In the genomic region with DNA sequence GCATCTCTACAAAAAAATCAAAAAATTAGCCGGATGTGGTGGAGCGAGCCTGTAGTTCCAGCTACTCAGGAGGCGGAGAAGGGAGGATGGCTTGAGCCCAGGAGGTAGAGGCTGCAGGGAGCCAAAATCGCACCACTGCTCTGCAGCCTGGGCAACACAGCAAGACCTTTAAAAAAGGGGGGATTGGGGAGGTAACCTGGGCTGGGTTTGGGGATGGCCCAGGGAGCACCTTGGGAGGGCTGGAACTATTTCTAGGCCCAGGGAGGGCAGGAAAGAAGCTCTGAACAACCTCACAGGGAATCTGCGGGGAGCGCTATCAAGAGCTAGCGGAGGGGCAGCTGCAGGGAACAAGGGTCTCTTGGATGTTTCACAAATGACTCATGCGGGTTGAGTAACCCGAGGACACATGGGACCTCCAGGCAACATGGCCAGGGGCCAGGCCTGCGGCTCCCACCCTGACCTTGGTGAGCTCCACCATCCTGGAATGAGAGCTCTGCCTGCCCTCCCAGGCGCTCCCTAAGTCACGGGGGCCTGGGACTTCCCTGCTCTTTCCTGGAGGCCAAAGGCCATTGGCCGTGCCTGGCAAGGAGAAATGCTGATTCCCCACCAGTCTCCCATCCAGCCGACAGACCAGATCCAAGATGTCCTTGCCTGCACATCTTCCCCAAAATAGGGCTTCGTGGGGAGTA, we compare ENCODE assay signal across 1 cellular context.
TF ChIP-seq lines count a peak whose summit lies in the region.

No MANE protein-coding gene starts in this region.

TF ChIP-seq in HepG2, 621 proteins besides CTCF, POLR2A, EP300 and RAD21 (continued from another document and continues in another):
- TF ChIP-seq, protein P1, sequence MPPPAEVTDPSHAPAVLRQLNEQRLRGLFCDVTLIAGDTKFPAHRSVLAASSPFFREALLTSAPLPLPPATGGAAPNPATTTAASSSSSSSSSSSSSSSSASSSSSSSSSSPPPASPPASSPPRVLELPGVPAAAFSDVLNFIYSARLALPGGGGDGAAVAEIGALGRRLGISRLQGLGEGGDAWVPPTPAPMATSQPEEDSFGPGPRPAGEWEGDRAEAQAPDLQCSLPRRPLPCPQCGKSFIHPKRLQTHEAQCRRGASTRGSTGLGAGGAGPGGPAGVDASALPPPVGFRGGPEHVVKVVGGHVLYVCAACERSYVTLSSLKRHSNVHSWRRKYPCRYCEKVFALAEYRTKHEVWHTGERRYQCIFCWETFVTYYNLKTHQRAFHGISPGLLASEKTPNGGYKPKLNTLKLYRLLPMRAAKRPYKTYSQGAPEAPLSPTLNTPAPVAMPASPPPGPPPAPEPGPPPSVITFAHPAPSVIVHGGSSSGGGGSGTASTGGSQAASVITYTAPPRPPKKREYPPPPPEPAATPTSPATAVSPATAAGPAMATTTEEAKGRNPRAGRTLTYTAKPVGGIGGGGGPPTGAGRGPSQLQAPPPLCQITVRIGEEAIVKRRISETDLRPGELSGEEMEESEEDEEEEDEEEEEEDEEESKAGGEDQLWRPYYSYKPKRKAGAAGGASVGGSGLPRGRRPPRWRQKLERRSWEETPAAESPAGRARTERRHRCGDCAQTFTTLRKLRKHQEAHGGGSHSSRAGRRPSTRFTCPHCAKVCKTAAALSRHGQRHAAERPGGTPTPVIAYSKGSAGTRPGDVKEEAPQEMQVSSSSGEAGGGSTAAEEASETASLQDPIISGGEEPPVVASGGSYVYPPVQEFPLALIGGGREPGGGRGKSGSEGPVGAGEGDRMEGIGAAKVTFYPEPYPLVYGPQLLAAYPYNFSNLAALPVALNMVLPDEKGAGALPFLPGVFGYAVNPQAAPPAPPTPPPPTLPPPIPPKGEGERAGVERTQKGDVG (CRISPR knock-in tag; IDR thresholded peaks at IDR 0.05; ENCODE audit: borderline replicate concordance): peak; percentile 87; the same call in 1 of the 2 replicates
- TF ChIP-seq, protein P2, sequence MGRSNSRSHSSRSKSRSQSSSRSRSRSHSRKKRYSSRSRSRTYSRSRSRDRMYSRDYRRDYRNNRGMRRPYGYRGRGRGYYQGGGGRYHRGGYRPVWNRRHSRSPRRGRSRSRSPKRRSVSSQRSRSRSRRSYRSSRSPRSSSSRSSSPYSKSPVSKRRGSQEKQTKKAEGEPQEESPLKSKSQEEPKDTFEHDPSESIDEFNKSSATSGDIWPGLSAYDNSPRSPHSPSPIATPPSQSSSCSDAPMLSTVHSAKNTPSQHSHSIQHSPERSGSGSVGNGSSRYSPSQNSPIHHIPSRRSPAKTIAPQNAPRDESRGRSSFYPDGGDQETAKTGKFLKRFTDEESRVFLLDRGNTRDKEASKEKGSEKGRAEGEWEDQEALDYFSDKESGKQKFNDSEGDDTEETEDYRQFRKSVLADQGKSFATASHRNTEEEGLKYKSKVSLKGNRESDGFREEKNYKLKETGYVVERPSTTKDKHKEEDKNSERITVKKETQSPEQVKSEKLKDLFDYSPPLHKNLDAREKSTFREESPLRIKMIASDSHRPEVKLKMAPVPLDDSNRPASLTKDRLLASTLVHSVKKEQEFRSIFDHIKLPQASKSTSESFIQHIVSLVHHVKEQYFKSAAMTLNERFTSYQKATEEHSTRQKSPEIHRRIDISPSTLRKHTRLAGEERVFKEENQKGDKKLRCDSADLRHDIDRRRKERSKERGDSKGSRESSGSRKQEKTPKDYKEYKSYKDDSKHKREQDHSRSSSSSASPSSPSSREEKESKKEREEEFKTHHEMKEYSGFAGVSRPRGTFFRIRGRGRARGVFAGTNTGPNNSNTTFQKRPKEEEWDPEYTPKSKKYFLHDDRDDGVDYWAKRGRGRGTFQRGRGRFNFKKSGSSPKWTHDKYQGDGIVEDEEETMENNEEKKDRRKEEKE (IDR thresholded peaks at IDR 0.05): no peak
- peak; percentile 68 for TF ChIP-seq ELF3 (CRISPR knock-in tag; IDR thresholded peaks at IDR 0.05)
- no peak for TF ChIP-seq ZNF337 (CRISPR knock-in tag; IDR thresholded peaks at IDR 0.05; ENCODE audit: borderline replicate concordance, low read depth)
- TF ChIP-seq, protein P3, sequence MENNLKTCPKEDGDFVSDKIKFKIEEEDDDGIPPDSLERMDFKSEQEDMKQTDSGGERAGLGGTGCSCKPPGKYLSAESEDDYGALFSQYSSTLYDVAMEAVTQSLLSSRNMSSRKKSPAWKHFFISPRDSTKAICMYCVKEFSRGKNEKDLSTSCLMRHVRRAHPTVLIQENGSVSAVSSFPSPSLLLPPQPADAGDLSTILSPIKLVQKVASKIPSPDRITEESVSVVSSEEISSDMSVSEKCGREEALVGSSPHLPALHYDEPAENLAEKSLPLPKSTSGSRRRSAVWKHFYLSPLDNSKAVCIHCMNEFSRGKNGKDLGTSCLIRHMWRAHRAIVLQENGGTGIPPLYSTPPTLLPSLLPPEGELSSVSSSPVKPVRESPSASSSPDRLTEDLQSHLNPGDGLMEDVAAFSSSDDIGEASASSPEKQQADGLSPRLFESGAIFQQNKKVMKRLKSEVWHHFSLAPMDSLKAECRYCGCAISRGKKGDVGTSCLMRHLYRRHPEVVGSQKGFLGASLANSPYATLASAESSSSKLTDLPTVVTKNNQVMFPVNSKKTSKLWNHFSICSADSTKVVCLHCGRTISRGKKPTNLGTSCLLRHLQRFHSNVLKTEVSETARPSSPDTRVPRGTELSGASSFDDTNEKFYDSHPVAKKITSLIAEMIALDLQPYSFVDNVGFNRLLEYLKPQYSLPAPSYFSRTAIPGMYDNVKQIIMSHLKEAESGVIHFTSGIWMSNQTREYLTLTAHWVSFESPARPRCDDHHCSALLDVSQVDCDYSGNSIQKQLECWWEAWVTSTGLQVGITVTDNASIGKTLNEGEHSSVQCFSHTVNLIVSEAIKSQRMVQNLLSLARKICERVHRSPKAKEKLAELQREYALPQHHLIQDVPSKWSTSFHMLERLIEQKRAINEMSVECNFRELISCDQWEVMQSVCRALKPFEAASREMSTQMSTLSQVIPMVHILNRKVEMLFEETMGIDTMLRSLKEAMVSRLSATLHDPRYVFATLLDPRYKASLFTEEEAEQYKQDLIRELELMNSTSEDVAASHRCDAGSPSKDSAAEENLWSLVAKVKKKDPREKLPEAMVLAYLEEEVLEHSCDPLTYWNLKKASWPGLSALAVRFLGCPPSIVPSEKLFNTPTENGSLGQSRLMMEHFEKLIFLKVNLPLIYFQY (CRISPR knock-in tag; IDR thresholded peaks at IDR 0.05; ENCODE audit: borderline replicate concordance): no peak; the same call in 1 of the 2 replicates
- TF ChIP-seq MLLT10 (CRISPR knock-in tag; IDR thresholded peaks at IDR 0.05): no peak
- TF ChIP-seq CHD2 (IDR thresholded peaks at IDR 0.05; ENCODE audit: low read depth, low read length): no peak
- TF ChIP-seq, protein P4, sequence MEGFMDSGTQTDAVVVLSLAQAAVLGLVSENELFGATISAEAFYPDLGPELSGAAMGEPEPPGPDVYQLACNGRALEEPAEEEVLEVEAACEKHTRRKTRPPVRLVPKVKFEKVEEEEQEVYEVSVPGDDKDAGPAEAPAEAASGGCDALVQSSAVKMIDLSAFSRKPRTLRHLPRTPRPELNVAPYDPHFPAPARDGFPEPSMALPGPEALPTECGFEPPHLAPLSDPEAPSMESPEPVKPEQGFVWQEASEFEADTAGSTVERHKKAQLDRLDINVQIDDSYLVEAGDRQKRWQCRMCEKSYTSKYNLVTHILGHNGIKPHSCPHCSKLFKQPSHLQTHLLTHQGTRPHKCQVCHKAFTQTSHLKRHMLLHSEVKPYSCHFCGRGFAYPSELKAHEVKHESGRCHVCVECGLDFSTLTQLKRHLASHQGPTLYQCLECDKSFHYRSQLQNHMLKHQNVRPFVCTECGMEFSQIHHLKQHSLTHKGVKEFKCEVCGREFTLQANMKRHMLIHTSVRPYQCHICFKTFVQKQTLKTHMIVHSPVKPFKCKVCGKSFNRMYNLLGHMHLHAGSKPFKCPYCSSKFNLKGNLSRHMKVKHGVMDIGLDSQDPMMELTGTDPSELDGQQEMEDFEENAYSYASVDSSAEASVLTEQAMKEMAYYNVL (CRISPR knock-in tag; IDR thresholded peaks at IDR 0.05; ENCODE audit: borderline replicate concordance): no peak
- no peak for TF ChIP-seq GABPA (IDR thresholded peaks at IDR 0.05; ENCODE audit: low read depth, low read length)
- TF ChIP-seq GABPA (CRISPR knock-in tag; IDR thresholded peaks at IDR 0.05; ENCODE audit: low read depth): 0 out of 2 replicates have a peak, but pooled peaks have one; percentile 15
- TF ChIP-seq ZNF687 (CRISPR knock-in tag; IDR thresholded peaks at IDR 0.05): peak; percentile 79
- TF ChIP-seq ZNF576 (CRISPR knock-in tag; IDR thresholded peaks at IDR 0.05): no peak
- no peak for TF ChIP-seq TCF7L2 (IDR thresholded peaks at IDR 0.05; ENCODE audit: low read depth, low read length)
- TF ChIP-seq ZFP82 (CRISPR knock-in tag; IDR thresholded peaks at IDR 0.05; ENCODE audit: borderline replicate concordance): peak; percentile 67; the same call in 1 of the 2 replicates
- TF ChIP-seq ZNF234 (CRISPR knock-in tag; conservative IDR thresholded peaks at IDR 0.05): no peak
- peak; percentile 53; the same call in 1 of the 2 replicates for TF ChIP-seq ZBTB37 (CRISPR knock-in tag; IDR thresholded peaks at IDR 0.05)
- no peak for TF ChIP-seq ZNF496 (CRISPR knock-in tag; IDR thresholded peaks at IDR 0.05; ENCODE audit: insufficient replicate concordance)
- no peak for TF ChIP-seq ZNF343 (CRISPR knock-in tag; IDR thresholded peaks at IDR 0.05)
- no peak for TF ChIP-seq ZBTB8A (CRISPR knock-in tag; IDR thresholded peaks at IDR 0.05; ENCODE audit: borderline replicate concordance, low read depth)
- TF ChIP-seq SP140L (CRISPR knock-in tag; IDR thresholded peaks at IDR 0.05; ENCODE audit: borderline replicate concordance): peak; percentile 54; the same call in 1 of the 2 replicates
- TF ChIP-seq SIN3A (IDR thresholded peaks at IDR 0.05; ENCODE audit: borderline replicate concordance, low read depth, low read length): peak; percentile 60; the same call in 1 of the 2 replicates
- TF ChIP-seq HOXA3 (CRISPR knock-in tag; IDR thresholded peaks at IDR 0.05): peak; percentile 88
- TF ChIP-seq ONECUT2 (CRISPR knock-in tag; IDR thresholded peaks at IDR 0.05): peak; percentile 46; the same call in 1 of the 2 replicates
- TF ChIP-seq ZNF205 (CRISPR knock-in tag; IDR thresholded peaks at IDR 0.05): peak; percentile 90
- no peak for TF ChIP-seq U2AF2 (IDR thresholded peaks at IDR 0.05; ENCODE audit: low read depth, low read length)
- no peak; the same call in 1 of the 2 replicates for TF ChIP-seq SIX4 (CRISPR knock-in tag; IDR thresholded peaks at IDR 0.05)
- peak; percentile 45; the same call in 1 of the 2 replicates for TF ChIP-seq KDM6A (CRISPR knock-in tag; IDR thresholded peaks at IDR 0.05; ENCODE audit: low read depth)
- TF ChIP-seq, protein P5, sequence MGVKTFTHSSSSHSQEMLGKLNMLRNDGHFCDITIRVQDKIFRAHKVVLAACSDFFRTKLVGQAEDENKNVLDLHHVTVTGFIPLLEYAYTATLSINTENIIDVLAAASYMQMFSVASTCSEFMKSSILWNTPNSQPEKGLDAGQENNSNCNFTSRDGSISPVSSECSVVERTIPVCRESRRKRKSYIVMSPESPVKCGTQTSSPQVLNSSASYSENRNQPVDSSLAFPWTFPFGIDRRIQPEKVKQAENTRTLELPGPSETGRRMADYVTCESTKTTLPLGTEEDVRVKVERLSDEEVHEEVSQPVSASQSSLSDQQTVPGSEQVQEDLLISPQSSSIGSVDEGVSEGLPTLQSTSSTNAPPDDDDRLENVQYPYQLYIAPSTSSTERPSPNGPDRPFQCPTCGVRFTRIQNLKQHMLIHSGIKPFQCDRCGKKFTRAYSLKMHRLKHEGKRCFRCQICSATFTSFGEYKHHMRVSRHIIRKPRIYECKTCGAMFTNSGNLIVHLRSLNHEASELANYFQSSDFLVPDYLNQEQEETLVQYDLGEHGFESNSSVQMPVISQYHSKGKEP (CRISPR knock-in tag; IDR thresholded peaks at IDR 0.05): no peak
- TF ChIP-seq ZFP36L1 (CRISPR knock-in tag; IDR thresholded peaks at IDR 0.05): no peak
- TF ChIP-seq ZNF362 (CRISPR knock-in tag; IDR thresholded peaks at IDR 0.05; ENCODE audit: borderline replicate concordance): no peak
- no peak for TF ChIP-seq ZNF10 (CRISPR knock-in tag; IDR thresholded peaks at IDR 0.05; ENCODE audit: borderline replicate concordance, low read depth)
